8 cellular contexts compared by ENCODE assay signal in the genomic region with DNA sequence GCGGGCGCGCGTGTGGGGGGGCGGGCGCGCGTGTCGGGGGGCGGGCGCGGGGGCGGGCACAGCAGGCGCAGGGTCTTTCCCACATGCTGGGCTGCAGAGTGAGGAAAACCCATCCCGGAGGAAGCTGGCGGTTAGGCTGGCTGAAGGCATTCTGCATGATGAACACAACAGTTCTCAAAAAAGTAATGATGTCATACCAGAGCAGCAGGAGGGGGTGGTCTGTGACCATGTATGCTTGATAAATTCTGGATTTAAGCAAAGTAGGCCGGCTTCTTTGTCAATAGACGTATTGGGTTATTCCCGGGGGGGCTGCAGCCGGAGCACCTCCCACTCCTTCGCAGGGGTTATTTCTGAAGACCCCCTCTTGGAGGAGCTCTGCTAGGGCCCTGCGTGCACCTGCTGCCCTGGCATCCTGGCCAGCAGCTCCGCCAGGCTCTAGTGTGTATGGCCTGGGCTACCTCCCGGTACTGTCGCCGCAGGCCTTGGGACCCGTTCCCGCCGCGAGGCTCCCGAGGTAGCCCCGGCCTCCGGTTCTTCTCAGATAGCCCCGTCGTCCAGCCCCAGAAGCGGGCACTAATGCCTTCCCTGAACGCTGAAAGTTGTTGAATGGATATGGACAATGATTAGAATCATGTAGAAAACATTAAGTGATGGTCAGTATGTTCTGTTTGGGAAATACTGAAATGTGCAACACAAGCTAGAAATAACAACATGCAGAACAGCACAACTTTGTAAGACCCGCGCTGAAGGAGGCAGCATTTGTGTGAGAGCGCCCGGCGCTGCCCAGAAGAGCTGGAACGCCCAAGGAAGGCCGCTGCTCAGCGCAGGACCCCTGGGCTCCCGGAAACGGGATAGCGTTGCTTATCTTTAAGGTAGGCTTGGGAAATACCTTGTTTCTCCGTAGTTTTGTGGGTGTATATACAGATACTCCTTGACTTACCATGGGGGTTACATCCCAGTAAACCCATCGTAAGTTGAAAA.
DNase-seq lines count a peak whose midpoint lies in the region; ATAC-seq and TF ChIP-seq lines count a peak whose summit lies in the region.

No MANE protein-coding gene starts in this region.

- no peaks in the 10 kb centered on the region for H3K79me2 ChIP-seq in OCI-LY1 (ENCODE audit: insufficient read depth, low read length)

- no peaks in the 10 kb centered on the region for H3F3A ChIP-seq in OCI-LY1 (ENCODE audit: insufficient read depth, low read length)

- no peak for TF ChIP-seq POLR2A in right lobe of liver (IDR thresholded peaks at IDR 0.05)

- intact Hi-C loops in right lobe of liver (cut with DNase I): no loop called here

- WGBS in right lobe of liver (ENCODE audit: insufficient coverage, low coverage, low lambda C conversion rate, missing lambda C conversion rate): 52% methylated on average over 27 of the region's 50 CpGs

- peaks cover 8% of the 10 kb centered on the region for H3K4me1 ChIP-seq in OCI-LY1 (ENCODE audit: insufficient read depth, low read length, severe bottlenecking)
- peaks cover 0 to 6% (median 0%) of the 10 kb centered on the region in 4 donors for H3K4me1 ChIP-seq in right lobe of liver
- peaks cover 11% of the 10 kb centered on the region for H3K4me1 ChIP-seq in stomach smooth muscle (ENCODE audit: control insufficient read depth, insufficient read depth, low read length)

- H3K27ac ChIP-seq in OCI-LY1 (ENCODE audit: low read depth, low read length, poor library complexity, severe bottlenecking): no peak overlapping the region
- peak overlapping the region; percentile 89 for H3K27ac ChIP-seq in cingulate gyrus (ENCODE audit: low read depth, low read length)
- H3K27ac ChIP-seq in right lobe of liver: no peak overlapping the region
- H3K27ac ChIP-seq in stomach smooth muscle (ENCODE audit: low read length): peak overlapping the region; percentile 76

- H3K9ac ChIP-seq in OCI-LY1 (ENCODE audit: low read length) (no peak overlapping the region), stomach smooth muscle (ENCODE audit: low read length in 2 of 2) (peak overlapping the region; percentile 68 to 83)

- no peaks in the 10 kb centered on the region for H3K36me3 ChIP-seq in OCI-LY1 (ENCODE audit: insufficient read depth, low read length)
- H3K36me3 ChIP-seq in right lobe of liver: no peaks in the 10 kb centered on the region
- no peaks in the 10 kb centered on the region for H3K36me3 ChIP-seq in stomach smooth muscle (ENCODE audit: control insufficient read depth in 2 of 2, insufficient read depth in 2 of 2, low read length in 2 of 2)

- no peak for TF ChIP-seq CTCF in OCI-LY1 (IDR thresholded peaks at IDR 0.05; ENCODE audit: low read length)
- no peak for TF ChIP-seq CTCF in right lobe of liver (IDR thresholded peaks at IDR 0.05)

- no peaks in the 10 kb centered on the region for H4K20me1 ChIP-seq in OCI-LY1 (ENCODE audit: insufficient read depth, low read length)

- peak; percentile 31 for ATAC-seq in HG02588 (IDR thresholded peaks at IDR 0.05; ENCODE audit: unreplicated experiment)
- peak; percentile 53 to 60 (median 57) for ATAC-seq in right lobe of liver

- H3K4me3 ChIP-seq in OCI-LY1 (ENCODE audit: low read depth, low read length, poor library complexity, severe bottlenecking): peak overlapping the region; percentile 48
- H3K4me3 ChIP-seq in right lobe of liver: peak overlapping the region; percentile 21 to 53 (median 46)
- peak overlapping the region; percentile 65 to 80 for H3K4me3 ChIP-seq in stomach smooth muscle (ENCODE audit: low read length in 2 of 2)

- H3K27me3 ChIP-seq in OCI-LY1 (ENCODE audit: insufficient read depth, low read length) (no peaks in the 10 kb centered on the region), right lobe of liver (no peaks in the 10 kb centered on the region), stomach smooth muscle (ENCODE audit: control insufficient read depth in 1 of 2, insufficient read depth in 2 of 2, low read length in 2 of 2) (no peaks in the 10 kb centered on the region)

- H3K9me2 ChIP-seq in OCI-LY1 (ENCODE audit: low read depth, low read length): no peaks in the 10 kb centered on the region

- H3K4me2 ChIP-seq in OCI-LY1 (ENCODE audit: low read length): peak overlapping the region; percentile 43

- DNase-seq in NCI-H2029 (lab: John Stamatoyannopoulos, UW): peak; percentile 48
- DNase-seq in NCI-H2029 treated with DMSO at 0.1 percent for 48 hours (lab: John Stamatoyannopoulos, UW): no peak
- no peak for DNase-seq in right lobe of liver
- no peak for DNase-seq in activated gamma-delta T cell (lab: John Stamatoyannopoulos, UW)

- H3K9me3 ChIP-seq in OCI-LY1 (ENCODE audit: low read length) (no peaks in the 10 kb centered on the region), right lobe of liver (no peaks in the 10 kb centered on the region), stomach smooth muscle (ENCODE audit: control insufficient read depth in 2 of 2, low read length in 2 of 2) (no peaks in the 10 kb centered on the region)

- H2AFZ ChIP-seq in OCI-LY1 (ENCODE audit: low read length): no peak overlapping the region

Comparison
In these comparisons a context has a peak if more than half of its experiments do, and no peak if none do; other contexts are left out.
1. H3K27ac ChIP-seq: peak in cingulate gyrus (single experiment) and stomach smooth muscle (single experiment); none in OCI-LY1 (single experiment) and right lobe of liver (0 of 3).
2. Peak in every context shown above with its lines, with median percentiles within 50 percentile points of each other: H3K4me3 ChIP-seq.